Comparison of ENCODE assay signal across 1 cellular context in the genomic region with DNA sequence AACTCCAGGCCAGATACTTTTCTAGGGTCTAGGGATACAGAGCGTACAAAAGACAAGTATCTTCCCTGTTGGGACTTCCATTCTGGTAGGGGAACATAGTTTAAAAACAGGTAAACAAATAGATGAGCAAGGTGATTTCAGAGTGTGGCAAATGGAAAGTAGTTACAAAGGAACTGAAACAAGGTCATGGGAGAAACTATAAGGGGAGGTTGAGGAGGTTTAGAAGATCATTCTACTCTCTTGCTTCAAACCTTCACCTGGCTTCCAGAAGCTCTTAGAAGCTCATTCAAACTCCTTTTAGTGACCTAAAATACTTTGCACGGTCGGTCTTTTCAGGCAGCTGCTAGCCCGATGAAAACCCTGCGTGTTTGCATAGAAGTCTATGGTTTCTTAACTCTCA.
TF ChIP-seq lines count a peak whose summit lies in the region.

No MANE protein-coding gene starts in this region.

TF ChIP-seq in HepG2, 621 proteins besides CTCF, POLR2A, EP300 and RAD21:
- TF ChIP-seq ZNF737 (CRISPR knock-in tag; IDR thresholded peaks at IDR 0.05; ENCODE audit: borderline replicate concordance): no peak
- TF ChIP-seq ATRX (CRISPR knock-in tag; IDR thresholded peaks at IDR 0.05; ENCODE audit: borderline replicate concordance): no peak
- no peak for TF ChIP-seq JUNB (CRISPR knock-in tag; IDR thresholded peaks at IDR 0.05; ENCODE audit: borderline replicate concordance)
- TF ChIP-seq RAD51 (IDR thresholded peaks at IDR 0.05; ENCODE audit: borderline replicate concordance): no peak
- no peak for TF ChIP-seq CAMTA2 (CRISPR knock-in tag; IDR thresholded peaks at IDR 0.05; ENCODE audit: borderline replicate concordance)
- no peak for TF ChIP-seq ZNF337 (CRISPR knock-in tag; IDR thresholded peaks at IDR 0.05; ENCODE audit: borderline replicate concordance, low read depth)
